ENCODE assay signal across 1 cellular context in the genomic region with DNA sequence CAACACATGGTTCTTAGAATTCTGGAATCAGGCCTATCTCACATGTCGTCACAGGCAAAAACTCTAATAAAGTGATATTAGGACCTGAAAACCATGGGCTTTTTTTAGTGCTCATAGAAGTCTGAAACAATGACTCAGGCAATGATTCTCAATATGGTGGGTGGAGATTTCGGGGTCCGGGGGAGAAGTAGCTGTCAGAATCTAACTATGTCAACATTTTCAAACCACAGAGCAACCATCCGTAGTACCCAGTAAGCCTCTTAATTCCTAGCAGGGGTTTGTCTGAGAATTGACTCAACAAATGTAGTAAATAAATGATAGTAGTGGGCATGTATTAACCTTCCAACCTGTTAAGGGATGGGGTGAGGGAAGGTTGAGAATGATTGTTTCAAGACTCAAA.
TF ChIP-seq lines count a peak whose summit lies in the region.

No MANE protein-coding gene starts in this region.

TF ChIP-seq in HepG2, 621 proteins besides CTCF, POLR2A, EP300 and RAD21:
- TF ChIP-seq ZNF343 (CRISPR knock-in tag; IDR thresholded peaks at IDR 0.05) (no peak), MTA1 (CRISPR knock-in tag; IDR thresholded peaks at IDR 0.05; ENCODE audit: borderline replicate concordance) (no peak), HOXD1 (CRISPR knock-in tag; IDR thresholded peaks at IDR 0.05) (no peak), ZNF547 (CRISPR knock-in tag; IDR thresholded peaks at IDR 0.05) (no peak), BRD4 (CRISPR knock-in tag; IDR thresholded peaks at IDR 0.05) (no peak), ZNF644 (CRISPR knock-in tag; IDR thresholded peaks at IDR 0.05; ENCODE audit: low read depth) (no peak), GABPB1 (CRISPR knock-in tag; IDR thresholded peaks at IDR 0.05) (no peak), CHD4 (IDR thresholded peaks at IDR 0.05; ENCODE audit: borderline replicate concordance, low read length) (no peak), DMTF1 (CRISPR knock-in tag; IDR thresholded peaks at IDR 0.05) (no peak), JARID2 (CRISPR knock-in tag; IDR thresholded peaks at IDR 0.05; ENCODE audit: insufficient replicate concordance) (no peak), HNF4G (IDR thresholded peaks at IDR 0.05; ENCODE audit: borderline replicate concordance, low read depth, low read length) (no peak), HNF4G (CRISPR knock-in tag; IDR thresholded peaks at IDR 0.05; ENCODE audit: borderline replicate concordance, low read depth) (no peak), ZBED4 (CRISPR knock-in tag; IDR thresholded peaks at IDR 0.05; ENCODE audit: borderline replicate concordance) (no peak), ZNF18 (CRISPR knock-in tag; IDR thresholded peaks at IDR 0.05; ENCODE audit: insufficient replicate concordance) (no peak), ZNF383 (CRISPR knock-in tag; IDR thresholded peaks at IDR 0.05; ENCODE audit: borderline replicate concordance) (no peak), AGO2 (optimal IDR thresholded peaks at IDR 0.05; ENCODE audit: low read depth, low read length) (no peak), ZNF605 (CRISPR knock-in tag; IDR thresholded peaks at IDR 0.05) (no peak), ZNF431 (CRISPR knock-in tag; IDR thresholded peaks at IDR 0.05; ENCODE audit: borderline replicate concordance, low read depth) (no peak)
- TF ChIP-seq, protein P1, sequence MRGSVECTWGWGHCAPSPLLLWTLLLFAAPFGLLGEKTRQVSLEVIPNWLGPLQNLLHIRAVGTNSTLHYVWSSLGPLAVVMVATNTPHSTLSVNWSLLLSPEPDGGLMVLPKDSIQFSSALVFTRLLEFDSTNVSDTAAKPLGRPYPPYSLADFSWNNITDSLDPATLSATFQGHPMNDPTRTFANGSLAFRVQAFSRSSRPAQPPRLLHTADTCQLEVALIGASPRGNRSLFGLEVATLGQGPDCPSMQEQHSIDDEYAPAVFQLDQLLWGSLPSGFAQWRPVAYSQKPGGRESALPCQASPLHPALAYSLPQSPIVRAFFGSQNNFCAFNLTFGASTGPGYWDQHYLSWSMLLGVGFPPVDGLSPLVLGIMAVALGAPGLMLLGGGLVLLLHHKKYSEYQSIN (CRISPR knock-in tag; IDR thresholded peaks at IDR 0.05; ENCODE audit: borderline replicate concordance) = no peak
